In genomic region chr7:81155654-81156373, GRCh38 we compare ENCODE assay signal across 1 cellular context.
TF ChIP-seq lines count a peak whose summit lies in the region.

No MANE protein-coding gene starts in this region.

TF ChIP-seq in HepG2, 621 proteins besides CTCF, POLR2A, EP300 and RAD21 (continued from another document):
- TF ChIP-seq ZBTB10 (CRISPR knock-in tag; IDR thresholded peaks at IDR 0.05; ENCODE audit: borderline replicate concordance) (no peak), KDM5A (IDR thresholded peaks at IDR 0.05; ENCODE audit: borderline replicate concordance, low read length) (no peak), SNAI1 (CRISPR knock-in tag; IDR thresholded peaks at IDR 0.05; ENCODE audit: borderline replicate concordance) (no peak), HMG20A (CRISPR knock-in tag; IDR thresholded peaks at IDR 0.05; ENCODE audit: borderline replicate concordance) (peak; percentile 94), ZNF556 (CRISPR knock-in tag; IDR thresholded peaks at IDR 0.05; ENCODE audit: borderline replicate concordance) (no peak), RAD51 (IDR thresholded peaks at IDR 0.05; ENCODE audit: borderline replicate concordance) (no peak), ZNF343 (CRISPR knock-in tag; IDR thresholded peaks at IDR 0.05) (no peak), POLR2AphosphoS2 (IDR thresholded peaks at IDR 0.05; ENCODE audit: low read depth, low read length) (no peak), GATAD2A (CRISPR knock-in tag; IDR thresholded peaks at IDR 0.05) (peak; percentile 68), GATAD1 (CRISPR knock-in tag; IDR thresholded peaks at IDR 0.05) (peak; percentile 39; the same call in 1 of the 2 replicates), PRMT3 (CRISPR knock-in tag; IDR thresholded peaks at IDR 0.05; ENCODE audit: borderline replicate concordance, low read depth) (no peak), HNF1A (IDR thresholded peaks at IDR 0.05; ENCODE audit: low read depth) (peak; percentile 98), HNF1A (CRISPR knock-in tag; IDR thresholded peaks at IDR 0.05; ENCODE audit: borderline replicate concordance) (peak; percentile 98), HOXA9 (CRISPR knock-in tag; IDR thresholded peaks at IDR 0.05; ENCODE audit: borderline replicate concordance) (no peak), DPF2 (CRISPR knock-in tag; IDR thresholded peaks at IDR 0.05; ENCODE audit: borderline replicate concordance, low read depth) (0 out of 2 replicates have a peak, but pooled peaks have one; percentile 22), TBX2 (CRISPR knock-in tag; IDR thresholded peaks at IDR 0.05; ENCODE audit: borderline replicate concordance) (peak; percentile 65; the same call in 1 of the 2 replicates), DRAP1 (CRISPR knock-in tag; IDR thresholded peaks at IDR 0.05) (peak; percentile 27; the same call in 1 of the 2 replicates), ARID5B (CRISPR knock-in tag; IDR thresholded peaks at IDR 0.05) (peak; percentile 92), ATF2 (CRISPR knock-in tag; IDR thresholded peaks at IDR 0.05) (peak; percentile 65; the same call in 1 of the 2 replicates), U2AF1 (optimal IDR thresholded peaks at IDR 0.05; ENCODE audit: low read depth, low read length) (no peak), IKZF5 (CRISPR knock-in tag; IDR thresholded peaks at IDR 0.05) (peak; percentile 38; the same call in 1 of the 2 replicates), MEIS1 (CRISPR knock-in tag; IDR thresholded peaks at IDR 0.05; ENCODE audit: borderline replicate concordance) (peak; percentile 54; the same call in 1 of the 2 replicates), GTF3A (CRISPR knock-in tag; conservative IDR thresholded peaks at IDR 0.05) (no peak), ZMYM4 (CRISPR knock-in tag; IDR thresholded peaks at IDR 0.05) (peak; percentile 72), FOXK1 (CRISPR knock-in tag; IDR thresholded peaks at IDR 0.05; ENCODE audit: borderline replicate concordance, low read depth) (0 out of 2 replicates have a peak, but pooled peaks have one; percentile 17), TMF1 (CRISPR knock-in tag; IDR thresholded peaks at IDR 0.05; ENCODE audit: low read depth) (no peak), SIX1 (CRISPR knock-in tag; IDR thresholded peaks at IDR 0.05; ENCODE audit: borderline replicate concordance) (peak; percentile 35; the same call in 1 of the 2 replicates), LCORL (IDR thresholded peaks at IDR 0.05) (no peak), LCORL (CRISPR knock-in tag; IDR thresholded peaks at IDR 0.05) (peak; percentile 55), SAP130 (CRISPR knock-in tag; IDR thresholded peaks at IDR 0.05; ENCODE audit: low read depth) (peak; percentile 58; the same call in 1 of the 2 replicates), CREB1 (IDR thresholded peaks at IDR 0.05) (no peak), CREB1 (CRISPR knock-in tag; IDR thresholded peaks at IDR 0.05) (no peak; the same call in 1 of the 2 replicates), ZHX1 (CRISPR knock-in tag; IDR thresholded peaks at IDR 0.05; ENCODE audit: low read depth) (no peak; the same call in 1 of the 2 replicates), ZNF3 (CRISPR knock-in tag; IDR thresholded peaks at IDR 0.05) (peak; percentile 85)
